Comparison of ENCODE assay signal across 14 cellular contexts in genomic region chr2:127645395-127646291, GRCh38. TPM values are rescaled to one million over a fixed set of nuclear protein-coding genes. Genes with fewer than 3 reads are reported as not detected.
DNase-seq lines count a peak whose midpoint lies in the region; ATAC-seq, FAIRE-seq and TF ChIP-seq lines count a peak whose summit lies in the region.
"Had no signal": no experiment of that assay in that cellular context is flagged by ENCODE, and none has a peak within 500 bp of the region (broad histone marks: within the 10 kb centered on the region; RNA-seq: fewer than 3 reads in every experiment).

Gene GPR17 (plus strand): TSS chr2:127646153. CDS start chr2:127650736, 4,583 bp downstream.

- POLR2A ChIA-PET in endothelial cell of umbilical vein (lab: Charles Lee) = no interaction called here

- dilution Hi-C loops in endothelial cell of umbilical vein (cut with MboI; ENCODE audit: extremely low pct_ligation_motif_present, low sequenced_read_pairs) = no loop called here

- H3K36me3 ChIP-seq in OCI-LY3 (replicated peaks; ENCODE audit: low read depth, low read length) = no peaks in the 10 kb centered on the region
- no peaks in the 10 kb centered on the region for H3K36me3 ChIP-seq in endothelial cell of umbilical vein (ENCODE audit: control insufficient read depth in 2 of 2, extremely low read depth in 1 of 2, insufficient read depth in 2 of 2, low read length in 2 of 2)
- peaks cover 12% of the 10 kb centered on the region for H3K36me3 ChIP-seq in thoracic aorta

- H3K27me3 Mint-ChIP-seq in naive B cell = no peaks in the 10 kb centered on the region
- H3K27me3 Mint-ChIP-seq: activated naive CD8-positive, alpha-beta T cell had no signal

- DNase-seq in endothelial cell of umbilical vein (ENCODE audit: low read depth, low spot score) (no peak), naive B cell (no peak), thoracic aorta (ENCODE audit: low spot score) (no peak), SW 1271 (lab: John Stamatoyannopoulos, UW) (no peak), NCI-H510A treated with DMSO at 0.1 percent for 48 hours (lab: John Stamatoyannopoulos, UW) (no peak), iPS-NIHi11 (ENCODE audit: low spot score) (no peak)
- DNase-seq: activated CD4-positive, alpha-beta T cell treated with anti-CD3 and anti-CD28 coated beads, Interleukin-2, amount 50 U/mL, for 48 hours; effector memory CD4-positive, alpha-beta T cell; stimulated activated CD4-positive, alpha-beta T cell treated with anti-CD3 and anti-CD28 coated beads, Interleukin-4, amount 100 ng/mL, for 1 hour; testis had no signal

- TF ChIP-seq CTCF in OCI-LY3 (IDR thresholded peaks at IDR 0.05; ENCODE audit: low read depth, low read length) = no peak
- no peak for TF ChIP-seq CTCF in endothelial cell of umbilical vein (IDR thresholded peaks at IDR 0.05; ENCODE audit: extremely low read depth in 1 of 2, insufficient read depth in 1 of 2, low read depth in 1 of 2, low read length in 2 of 2)
- no peak for TF ChIP-seq CTCF in thoracic aorta (IDR thresholded peaks at IDR 0.05)

- H3K4me1 Mint-ChIP-seq in naive B cell = peaks cover 35 to 62% (median 40%) of the 10 kb centered on the region in 3 donors

- no peak within 1 kb of the TSS for H3K27ac ChIP-seq in OCI-LY3 (ENCODE audit: low read length)
- peak within 1 kb of the TSS; percentile 85 for H3K27ac ChIP-seq in endothelial cell of umbilical vein (ENCODE audit: insufficient read depth, low read depth, low read length)
- H3K27ac ChIP-seq in thoracic aorta = peak within 1 kb of the TSS; percentile 50 to 70
- H3K27ac ChIP-seq: testis had no signal

- TF ChIP-seq POLR2A in endothelial cell of umbilical vein (IDR thresholded peaks at IDR 0.05; ENCODE audit: low read depth, low read length) = no peak

- no TSS peak for BruUV-seq in endothelial cell of umbilical vein (replicated peaks; lab: Mats Ljungman, UMichigan)

- intact Hi-C loops in endothelial cell of umbilical vein (cut with micrococcal nuclease) = no loop called here

- H2AFZ ChIP-seq in OCI-LY3 (ENCODE audit: low read depth, low read length) = peak within 1 kb of the TSS; percentile 47; the same call in 1 of the 2 replicates
- H2AFZ ChIP-seq in endothelial cell of umbilical vein (ENCODE audit: low read depth, low read length) = peak within 1 kb of the TSS; percentile 92

- H3K4me1 ChIP-seq in OCI-LY3 (ENCODE audit: low read length) (peaks cover 5% of the 10 kb centered on the region), endothelial cell of umbilical vein (ENCODE audit: control insufficient read depth, extremely low read depth, insufficient read depth, low read length) (peaks cover 39% of the 10 kb centered on the region), thoracic aorta (ENCODE audit: control insufficient read depth in 1 of 2, low read depth in 2 of 2) (peaks cover 30 to 60% of the 10 kb centered on the region in 2 donors)

- H4K20me1 ChIP-seq in OCI-LY3 (ENCODE audit: insufficient read depth, low read length) (no peaks in the 10 kb centered on the region), endothelial cell of umbilical vein (replicated peaks; ENCODE audit: control insufficient read depth, extremely low read depth, insufficient read depth, low read length) (no peaks in the 10 kb centered on the region)

- H3K4me2 ChIP-seq in OCI-LY3 (ENCODE audit: low read length) (no peak within 1 kb of the TSS), endothelial cell of umbilical vein (ENCODE audit: insufficient read depth, low read length) (peak within 1 kb of the TSS; percentile 30)

- H3K9ac ChIP-seq in OCI-LY3 (ENCODE audit: low read length) (no peak within 1 kb of the TSS), endothelial cell of umbilical vein (replicated peaks; ENCODE audit: extremely low read depth, insufficient read depth, low read length) (peak within 1 kb of the TSS; percentile 53)

- H3K79me2 ChIP-seq in OCI-LY3 (ENCODE audit: low read length) (no peaks in the 10 kb centered on the region), endothelial cell of umbilical vein (ENCODE audit: control insufficient read depth, insufficient read depth, low read length) (no peaks in the 10 kb centered on the region)

- H3K9me1 ChIP-seq in endothelial cell of umbilical vein (replicated peaks; ENCODE audit: control insufficient read depth, extremely low read depth, insufficient read depth, low read length) = no peaks in the 10 kb centered on the region

- ATAC-seq in naive B cell (ENCODE audit: low read depth in 2 of 2) (no peak), thoracic aorta (ENCODE audit: insufficient number of reproducible peaks, low FRiP score, low read depth) (no peak)

- H3K36me3 Mint-ChIP-seq in naive B cell = no peaks in the 10 kb centered on the region
- H3K36me3 Mint-ChIP-seq: activated naive CD8-positive, alpha-beta T cell had no signal

- peak within 1 kb of the TSS in 1 of 8 donors; percentile 19 for H3K4me3 Mint-ChIP-seq in naive B cell
- H3K4me3 Mint-ChIP-seq: activated naive CD8-positive, alpha-beta T cell; T-helper 1 cell treated with Interleukin-12 subunit alpha and Interleukin-12 subunit beta and Interleukin-4 antibody, amounts not matched to agents 30 μg/mL and 1 μg/mL, for 36 hours had no signal

- CTCF ChIA-PET in endothelial cell of umbilical vein (lab: Charles Lee) = interaction anchor here (1.5 to 2.4 kb wide), 2 partner anchors 50 to 54 kb away, joined by 8 to 19 read pairs; no protein-coding TSS in a partner anchor

- FAIRE-seq in endothelial cell of umbilical vein (lab: Jason Lieb, UNC) = no peak

- H3K27ac Mint-ChIP-seq in naive B cell = peak within 1 kb of the TSS; percentile 20 to 63 (median 44)
- H3K27ac Mint-ChIP-seq: T-helper 1 cell treated with Interleukin-12 subunit alpha and Interleukin-12 subunit beta and Interleukin-4 antibody, amounts not matched to agents 30 μg/mL and 1 μg/mL, for 36 hours had no signal

- H3K27me3 ChIP-seq in OCI-LY3 (ENCODE audit: low read depth, low read length) (no peaks in the 10 kb centered on the region), endothelial cell of umbilical vein (ENCODE audit: control insufficient read depth in 2 of 2, insufficient read depth in 2 of 2, low read length in 2 of 2) (no peaks in the 10 kb centered on the region), thoracic aorta (replicated peaks; ENCODE audit: insufficient read depth) (no peaks in the 10 kb centered on the region)
- H3K27me3 ChIP-seq: testis had no signal

- H3K4me3 ChIP-seq in OCI-LY3 (ENCODE audit: low read length) (no peak within 1 kb of the TSS), endothelial cell of umbilical vein (replicated peaks in 1 of 3; ENCODE audit: insufficient read depth in 1 of 3, low read depth in 1 of 3, low read length in 3 of 3) (no peak within 1 kb of the TSS), thoracic aorta (no peak within 1 kb of the TSS)
- H3K4me3 ChIP-seq: testis had no signal

- H3K9me3 ChIP-seq in OCI-LY3 (ENCODE audit: insufficient read depth, low read length) (no peaks in the 10 kb centered on the region), endothelial cell of umbilical vein (replicated peaks; ENCODE audit: control insufficient read depth, insufficient read depth, low read length) (no peaks in the 10 kb centered on the region), thoracic aorta (no peaks in the 10 kb centered on the region)
- H3K9me3 ChIP-seq: testis had no signal

- H3K9me3 Mint-ChIP-seq in naive B cell = no peaks in the 10 kb centered on the region
- H3K9me3 Mint-ChIP-seq: T-helper 1 cell treated with Interleukin-12 subunit alpha and Interleukin-12 subunit beta and Interleukin-4 antibody, amounts not matched to agents 30 μg/mL and 1 μg/mL, for 36 hours had no signal

TF ChIP-seq in endothelial cell of umbilical vein, 7 proteins besides CTCF, POLR2A, EP300 and RAD21:
- no peak for TF ChIP-seq FOS (IDR thresholded peaks at IDR 0.05; ENCODE audit: borderline replicate concordance, insufficient read depth, low read length)
- TF ChIP-seq EZH2 (IDR thresholded peaks at IDR 0.05; ENCODE audit: borderline replicate concordance, low read depth, low read length, severe bottlenecking) = no peak
- TF ChIP-seq POLR2AphosphoS5 (IDR thresholded peaks at IDR 0.05; ENCODE audit: insufficient read depth, low read depth, low read length) = no peak
- TF ChIP-seq GATA2 (IDR thresholded peaks at IDR 0.05; ENCODE audit: insufficient read depth, insufficient read length, low read depth, low read length) = no peak
- TF ChIP-seq MYC (IDR thresholded peaks at IDR 0.05; ENCODE audit: low read depth, low read length) = no peak
- TF ChIP-seq, protein P1, sequence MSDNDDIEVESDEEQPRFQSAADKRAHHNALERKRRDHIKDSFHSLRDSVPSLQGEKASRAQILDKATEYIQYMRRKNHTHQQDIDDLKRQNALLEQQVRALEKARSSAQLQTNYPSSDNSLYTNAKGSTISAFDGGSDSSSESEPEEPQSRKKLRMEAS (IDR thresholded peaks at IDR 0.05; ENCODE audit: insufficient read depth, insufficient read length) = no peak
- no peak for TF ChIP-seq JUN (IDR thresholded peaks at IDR 0.05; ENCODE audit: borderline replicate concordance, insufficient read depth, insufficient read length, low read depth)
TF ChIP-seq in endothelial cell of umbilical vein: peak in this region for 0.

RNA-seq across cellular contexts. Expression of gene GPR17, which starts in this region (rescaled TPM):
- not detected in 2 replicates for total RNA-seq in endothelial cell of umbilical vein
- polyA plus RNA-seq in endothelial cell of umbilical vein = 0.10 and 0.11 TPM in 2 replicates
- polyA plus RNA-seq in endothelial cell of umbilical vein (2011; cell fraction: cytosol; rRNA removed) = 0.04 TPM in 2 replicates
- polyA plus RNA-seq in endothelial cell of umbilical vein (2011; cell fraction: nucleus; rRNA removed) = not detected in 2 replicates
- polyA plus RNA-seq in endothelial cell of umbilical vein (2012) = 0.10 and 0.15 TPM in 2 replicates
- polyA minus RNA-seq in endothelial cell of umbilical vein = not detected in 2 replicates
- polyA minus RNA-seq in endothelial cell of umbilical vein (2011; cell fraction: cytosol; rRNA and poly(A)+ RNA removed) = not detected
- not detected in 2 replicates for polyA minus RNA-seq in endothelial cell of umbilical vein (2011; cell fraction: nucleus; rRNA and poly(A)+ RNA removed)
- not detected for polyA plus RNA-seq in naive B cell (ENCODE audit: low read depth in 6 of 6)
- total RNA-seq in thoracic aorta = not detected
- polyA plus RNA-seq: neural cell had no signal
